Comparison of ENCODE assay signal across 8 cellular contexts in genomic region chr2:164917296-164917903, GRCh38. TPM values are rescaled to one million over a fixed set of nuclear protein-coding genes. Genes with fewer than 3 reads are reported as not detected.
DNase-seq lines count a peak whose midpoint lies in the region; ATAC-seq and TF ChIP-seq lines count a peak whose summit lies in the region.

No MANE protein-coding gene starts in this region.

- WGBS in heart left ventricle, 4 donors = 31 to 36% (median 32%) methylated on average over 3 of the region's 3 CpGs
- WGBS in testis, 2 donors = 42 to 49% methylated on average over 3 of the region's 3 CpGs

- H3K36me3 ChIP-seq in heart left ventricle = no peaks in the 10 kb centered on the region
- no peaks in the 10 kb centered on the region for H3K36me3 ChIP-seq in testis (ENCODE audit: low read depth, missing control alignments)

- ATAC-seq in heart left ventricle = peak in 3 of 4 donors; percentile 62 to 70 (median 66)
- no peak for ATAC-seq in stimulated activated naive CD8-positive, alpha-beta T cell treated with anti-CD3 and anti-CD28 coated beads, Interleukin-15, amount 100 ng/mL, for 72 hours

- no peak overlapping the region for H3K4me3 ChIP-seq in heart left ventricle
- no peak overlapping the region for H3K4me3 ChIP-seq in testis

- TF ChIP-seq CTCF in LNCAP (IDR thresholded peaks at IDR 0.05) (peak; percentile 65), heart left ventricle (IDR thresholded peaks at IDR 0.05) (peak; percentile 39 to 78 (median 64)), testis (IDR thresholded peaks at IDR 0.05) (peak; percentile 25 to 70 (median 41))

- DNase-seq in SK-MEL-5 (ENCODE audit: low read depth, low spot score) = peak; percentile 78
- DNase-seq in heart left ventricle = peak; percentile 34 to 52 (median 37)
- peak; percentile 68 for DNase-seq in testis
- DNase-seq in activated effector memory CD4-positive, alpha-beta T cell treated with anti-CD3 and anti-CD28 coated beads, Interleukin-2, amount 50 U/mL, for 16 hours = no peak
- no peak for DNase-seq in stimulated activated naive CD8-positive, alpha-beta T cell treated with anti-CD3 and anti-CD28 coated beads, Interleukin-15, amount 100 ng/mL, for 72 hours
- DNase-seq in activated T-helper 1 cell treated with anti-CD3 and anti-CD28 coated beads, Interleukin-12 subunit alpha, Interleukin-12 subunit beta, Interleukin-2, Interleukin-4 antibody, amounts not matched to agents 30 ng/mL and 10 ng/mL and 1 ng/mL, durations not matched to agents 14 hours and 24 hours and 36 hours (ENCODE audit: low spot score) = no peak
- no peak for DNase-seq in DMS114 treated with DMSO at 0.1 percent for 48 hours (lab: John Stamatoyannopoulos, UW; ENCODE audit: unreplicated experiment)

- TF ChIP-seq POLR2A in heart left ventricle (IDR thresholded peaks at IDR 0.05) = no peak
- no peak for TF ChIP-seq POLR2A in testis (IDR thresholded peaks at IDR 0.05)

- no peak overlapping the region for H3K4me3 Mint-ChIP-seq in stimulated activated naive CD8-positive, alpha-beta T cell treated with anti-CD3 and anti-CD28 coated beads, Interleukin-15, amount 100 ng/mL, for 72 hours
- no peak overlapping the region for H3K4me3 Mint-ChIP-seq in activated T-helper 1 cell treated with anti-CD3 and anti-CD28 coated beads, Interleukin-12 subunit alpha, Interleukin-12 subunit beta, Interleukin-2, Interleukin-4 antibody, amounts not matched to agents 30 ng/mL and 10 ng/mL and 1 ng/mL, durations not matched to agents 14 hours and 24 hours and 36 hours

- H3K27me3 Mint-ChIP-seq in stimulated activated naive CD8-positive, alpha-beta T cell treated with anti-CD3 and anti-CD28 coated beads, Interleukin-15, amount 100 ng/mL, for 72 hours = no peaks in the 10 kb centered on the region
- peaks cover 2% of the 10 kb centered on the region for H3K27me3 Mint-ChIP-seq in activated T-helper 1 cell treated with anti-CD3 and anti-CD28 coated beads, Interleukin-12 subunit alpha, Interleukin-12 subunit beta, Interleukin-2, Interleukin-4 antibody, amounts not matched to agents 30 ng/mL and 10 ng/mL and 1 ng/mL, durations not matched to agents 14 hours and 24 hours and 36 hours (ENCODE audit: insufficient read depth)

- intact Hi-C loops in heart left ventricle (cut with DNase I) = loop anchor here in 8 of 10 donors (1.0 to 10.0 kb wide), 5 partner anchors 75 to 355 kb away; partner anchors contain the start of gene COBLL1 (in 1 of the 8)
- intact Hi-C loops in testis (cut with DNase I; ENCODE audit: low total_unique reads) = no loop called here
- intact Hi-C loops in activated T-helper 1 cell treated with anti-CD3 and anti-CD28 coated beads, Interleukin-12 subunit alpha, Interleukin-12 subunit beta, Interleukin-2, Interleukin-4 antibody, amounts not matched to agents 30 ng/mL and 10 ng/mL and 1 ng/mL, durations not matched to agents 14 hours and 24 hours and 36 hours (cut with micrococcal nuclease) = no loop called here

- in situ Hi-C loops in SK-MEL-5 (cut with HindIII; ENCODE audit: low pct_unique_long_range_greater_than_20kb, low sequenced_read_pairs) = no loop called here

- H3K36me3 Mint-ChIP-seq in activated T-helper 1 cell treated with anti-CD3 and anti-CD28 coated beads, Interleukin-12 subunit alpha, Interleukin-12 subunit beta, Interleukin-2, Interleukin-4 antibody, amounts not matched to agents 30 ng/mL and 10 ng/mL and 1 ng/mL, durations not matched to agents 14 hours and 24 hours and 36 hours (ENCODE audit: low read depth) = no peaks in the 10 kb centered on the region

- no peaks in the 10 kb centered on the region for H3K4me1 Mint-ChIP-seq in stimulated activated naive CD8-positive, alpha-beta T cell treated with anti-CD3 and anti-CD28 coated beads, Interleukin-15, amount 100 ng/mL, for 72 hours
- H3K4me1 Mint-ChIP-seq in activated T-helper 1 cell treated with anti-CD3 and anti-CD28 coated beads, Interleukin-12 subunit alpha, Interleukin-12 subunit beta, Interleukin-2, Interleukin-4 antibody, amounts not matched to agents 30 ng/mL and 10 ng/mL and 1 ng/mL, durations not matched to agents 14 hours and 24 hours and 36 hours (ENCODE audit: low read depth) = no peaks in the 10 kb centered on the region

- H3K27me3 ChIP-seq in heart left ventricle (no peaks in the 10 kb centered on the region), testis (no peaks in the 10 kb centered on the region)

- H3K9me3 Mint-ChIP-seq in stimulated activated naive CD8-positive, alpha-beta T cell treated with anti-CD3 and anti-CD28 coated beads, Interleukin-15, amount 100 ng/mL, for 72 hours = no peaks in the 10 kb centered on the region
- no peaks in the 10 kb centered on the region for H3K9me3 Mint-ChIP-seq in activated T-helper 1 cell treated with anti-CD3 and anti-CD28 coated beads, Interleukin-12 subunit alpha, Interleukin-12 subunit beta, Interleukin-2, Interleukin-4 antibody, amounts not matched to agents 30 ng/mL and 10 ng/mL and 1 ng/mL, durations not matched to agents 14 hours and 24 hours and 36 hours

- no peak overlapping the region for H3K27ac ChIP-seq in heart left ventricle
- no peak overlapping the region for H3K27ac ChIP-seq in testis

- H3K9me3 ChIP-seq in heart left ventricle (no peaks in the 10 kb centered on the region), testis (no peaks in the 10 kb centered on the region)

- H3K27ac Mint-ChIP-seq in stimulated activated naive CD8-positive, alpha-beta T cell treated with anti-CD3 and anti-CD28 coated beads, Interleukin-15, amount 100 ng/mL, for 72 hours = no peak overlapping the region
- no peak overlapping the region for H3K27ac Mint-ChIP-seq in activated T-helper 1 cell treated with anti-CD3 and anti-CD28 coated beads, Interleukin-12 subunit alpha, Interleukin-12 subunit beta, Interleukin-2, Interleukin-4 antibody, amounts not matched to agents 30 ng/mL and 10 ng/mL and 1 ng/mL, durations not matched to agents 14 hours and 24 hours and 36 hours

- H3K4me1 ChIP-seq in heart left ventricle (peaks cover 0 to 20% (median 5%) of the 10 kb centered on the region in 12 donors), testis (peaks cover 11% of the 10 kb centered on the region)

RNA-seq across cellular contexts. Expression of gene SLC38A11, which starts 37.9 kb away (rescaled TPM):
- not detected in 2 replicates for total RNA-seq in SK-MEL-5 (2014; rRNA removed; shearing (Covaris generic))
- polyA plus RNA-seq in SK-MEL-5 (2015; cell fraction: cytosol; rRNA removed) = not detected in 2 replicates
- 0.19 and 0.45 TPM in 2 replicates for polyA plus RNA-seq in SK-MEL-5 (2015; cell fraction: nucleus; rRNA removed)
- total RNA-seq in heart left ventricle (1 to 10 TPM in 1 of 9 donors, under 1 TPM in 8; 0.25 to 1.9 (median 0.51) TPM), testis (1 to 10 TPM; 1.2 to 5.9 TPM)
- polyA plus RNA-seq in heart left ventricle (1 to 10 TPM in 1 of 2 donors, under 1 TPM in 1; 0.55 to 1.4 TPM), testis (ENCODE audit: insufficient read depth, low read depth, low replicate concordance) (0.58 TPM)
- not detected in 2 replicates for total RNA-seq in activated T-helper 1 cell treated with anti-CD3 and anti-CD28 coated beads, Interleukin-12 subunit alpha, Interleukin-12 subunit beta, Interleukin-2, Interleukin-4 antibody, amounts not matched to agents 30 ng/mL and 10 ng/mL and 1 ng/mL, durations not matched to agents 14 hours and 24 hours and 36 hours

Comparison
In these comparisons a context has a peak if more than half of its experiments do, and no peak if none do; other contexts are left out.
1. DNase-seq: peak in SK-MEL-5 (single experiment), heart left ventricle (5 of 5) and testis (single experiment); none in activated effector memory CD4-positive, alpha-beta T cell treated with anti-CD3 and anti-CD28 coated beads, Interleukin-2, amount 50 U/mL, for 16 hours (single experiment), stimulated activated naive CD8-positive, alpha-beta T cell treated with anti-CD3 and anti-CD28 coated beads, Interleukin-15, amount 100 ng/mL, for 72 hours (0 of 2), activated T-helper 1 cell treated with anti-CD3 and anti-CD28 coated beads, Interleukin-12 subunit alpha, Interleukin-12 subunit beta, Interleukin-2, Interleukin-4 antibody, amounts not matched to agents 30 ng/mL and 10 ng/mL and 1 ng/mL, durations not matched to agents 14 hours and 24 hours and 36 hours (single experiment) and DMS114 treated with DMSO at 0.1 percent for 48 hours (single experiment).
2. intact Hi-C loops: an anchor here in heart left ventricle (1.0 to 10.0 kb wide); none called in testis and activated T-helper 1 cell treated with anti-CD3 and anti-CD28 coated beads, Interleukin-12 subunit alpha, Interleukin-12 subunit beta, Interleukin-2, Interleukin-4 antibody, amounts not matched to agents 30 ng/mL and 10 ng/mL and 1 ng/mL, durations not matched to agents 14 hours and 24 hours and 36 hours.
3. Peak in every context shown above with its lines, with median percentiles within 50 percentile points of each other: CTCF ChIP-seq.